1 cellular context compared by ENCODE assay signal in the genomic region with DNA sequence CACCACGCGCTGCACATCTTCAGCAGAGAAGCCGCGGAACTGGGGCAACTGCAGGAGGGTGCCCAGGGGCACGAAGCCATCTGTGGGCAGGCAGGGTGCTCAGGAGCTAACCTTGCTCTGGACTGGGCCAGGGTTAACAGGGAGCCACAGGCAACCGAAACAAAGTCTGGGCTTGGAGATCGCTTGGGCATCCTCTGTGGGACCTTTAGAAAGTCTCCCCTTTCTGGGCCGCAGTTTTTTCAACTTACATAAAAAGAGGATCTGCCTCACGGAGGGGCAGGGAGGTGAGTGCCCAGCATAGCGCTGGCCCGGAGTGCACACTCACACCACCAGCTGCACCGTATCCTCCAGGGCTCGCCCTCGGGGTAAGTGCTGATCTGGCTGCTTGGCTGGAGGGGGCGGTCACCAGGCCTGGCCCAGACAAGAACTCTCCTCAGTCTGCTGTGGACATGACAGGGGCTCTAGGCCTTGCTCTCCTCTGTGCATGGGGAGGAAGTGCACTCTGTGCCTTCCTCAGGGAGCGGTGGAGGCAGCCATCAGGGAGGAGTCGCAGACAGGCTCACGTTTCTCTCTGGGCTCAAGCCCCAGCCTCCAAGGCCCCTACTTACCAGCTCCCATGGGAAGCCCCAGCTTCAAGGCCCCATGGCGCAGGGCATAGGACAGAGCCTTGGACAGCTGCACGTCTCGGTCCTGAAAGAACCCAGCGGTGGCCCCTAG.
TF ChIP-seq lines count a peak whose summit lies in the region.

No MANE protein-coding gene starts in this region.

TF ChIP-seq in HCT116, 20 proteins besides CTCF, POLR2A, EP300 and RAD21:
- TF ChIP-seq TCF7L2 (IDR thresholded peaks at IDR 0.05; ENCODE audit: borderline replicate concordance, extremely low read depth, insufficient read depth, insufficient read length) (no peak), YY1 (IDR thresholded peaks at IDR 0.05; ENCODE audit: extremely low read depth, insufficient replicate concordance, low read depth, low read length) (no peak), CEBPB (IDR thresholded peaks at IDR 0.05; ENCODE audit: low read depth) (no peak), ZFX (IDR thresholded peaks at IDR 0.05) (no peak)
- TF ChIP-seq, protein P1, sequence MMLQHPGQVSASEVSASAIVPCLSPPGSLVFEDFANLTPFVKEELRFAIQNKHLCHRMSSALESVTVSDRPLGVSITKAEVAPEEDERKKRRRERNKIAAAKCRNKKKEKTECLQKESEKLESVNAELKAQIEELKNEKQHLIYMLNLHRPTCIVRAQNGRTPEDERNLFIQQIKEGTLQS (IDR thresholded peaks at IDR 0.05), result no peak
